ENCODE assay signal across 1 cellular context in genomic region chr22:39478461-39478860, GRCh38.
A peak's percentile ranks its signal among the peaks of the same experiment; 100 is the strongest.
TF ChIP-seq lines count a peak whose summit lies in the region.

No MANE protein-coding gene starts in this region.

TF ChIP-seq in GM12878, 131 proteins besides CTCF, POLR2A, EP300 and RAD21:
- TF ChIP-seq SIN3A (IDR thresholded peaks at IDR 0.05; ENCODE audit: low read depth, low read length) (no peak), KLF5 (IDR thresholded peaks at IDR 0.05; ENCODE audit: partially characterized antibody) (no peak), ZBTB40 (IDR thresholded peaks at IDR 0.05; ENCODE audit: borderline replicate concordance) (no peak), RFX5 (IDR thresholded peaks at IDR 0.05; ENCODE audit: low read depth, low read length) (no peak), REST (IDR thresholded peaks at IDR 0.05; ENCODE audit: low read depth, low read length) (peak; percentile 81)
